Comparison of ENCODE assay signal across 18 cellular contexts in the genomic region with DNA sequence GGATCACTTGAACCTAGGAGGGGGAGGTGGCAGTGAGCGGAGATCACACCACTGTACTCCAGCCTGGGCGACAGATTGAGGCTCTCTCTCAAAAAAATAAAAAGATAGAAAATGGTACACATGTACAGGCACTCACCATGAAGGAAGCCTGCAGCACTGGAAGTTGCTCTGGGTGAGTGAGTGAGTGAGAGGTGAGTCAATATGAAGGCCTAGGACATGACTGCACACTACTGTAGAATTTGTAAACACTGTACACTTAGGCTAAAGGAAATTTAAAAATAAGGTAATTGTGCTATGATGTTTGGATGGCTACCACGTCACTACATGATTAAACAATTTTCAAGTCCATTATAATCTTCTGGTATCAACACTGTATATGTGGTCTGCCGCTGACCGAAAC.
DNase-seq lines count a peak whose midpoint lies in the region; ATAC-seq, FAIRE-seq and TF ChIP-seq lines count a peak whose summit lies in the region.
"Had no signal": no experiment of that assay in that cellular context is flagged by ENCODE, and none has a peak within 500 bp of the region (broad histone marks: within the 10 kb centered on the region; RNA-seq: fewer than 3 reads in every experiment).

No MANE protein-coding gene starts in this region.

- H3F3A ChIP-seq in GM23248 (ENCODE audit: insufficient read depth) = peaks cover 17% of the 10 kb centered on the region; the same call in 1 of the 2 replicates

- H3K27ac ChIP-seq in GM23248 = no peak overlapping the region
- H3K27ac ChIP-seq: BLaER1 treated with 17β-estradiol and CSF1 and Interleukin-3, amounts not matched to agents 10 nM and 100 nM; PC-9 had no signal

- H3K79me2 ChIP-seq in GM23248 (ENCODE audit: insufficient read depth) = no peaks in the 10 kb centered on the region

- no peak overlapping the region for H2AFZ ChIP-seq in GM23248
- H2AFZ ChIP-seq: PC-9 had no signal

- H3K9me3 ChIP-seq in GM23248 (ENCODE audit: low read depth) = peaks cover 8% of the 10 kb centered on the region

- H3K4me2 ChIP-seq in GM23248 (ENCODE audit: unreplicated experiment) = no peak overlapping the region
- H3K4me2 ChIP-seq: BLaER1 treated with 17β-estradiol and CSF1 and Interleukin-3, amounts not matched to agents 10 nM and 100 nM; PC-9 had no signal

- DNase-seq in GM23248 (peak; percentile 33), M059J (ENCODE audit: low read depth) (peak; percentile 56), bronchial epithelial cell (ENCODE audit: low read depth) (peak; percentile 72), kidney tubule cell (ENCODE audit: low spot score) (peak; percentile 64), GM19240 (ENCODE audit: insufficient read length, low spot score) (no peak), NCI-H2196 treated with DMSO at 0.1 percent for 48 hours (lab: John Stamatoyannopoulos, UW; ENCODE audit: unreplicated experiment) (no peak)
- DNase-seq: CD8-positive, alpha-beta memory T cell; NCI-H1105 treated with DMSO at 0.1 percent for 48 hours; NCI-H1694; NCI-H226; NCI-H524; NCI-H82; PC-9 had no signal

- no peak for TF ChIP-seq CTCF in bronchial epithelial cell (IDR thresholded peaks at IDR 0.05; ENCODE audit: insufficient read depth, low read length, severe bottlenecking)

- H4K20me1 ChIP-seq in GM23248 (ENCODE audit: insufficient read depth) = no peaks in the 10 kb centered on the region
- H4K20me1 ChIP-seq: BLaER1 treated with 17β-estradiol and CSF1 and Interleukin-3, amounts not matched to agents 10 nM and 100 nM had no signal

- in situ Hi-C loops in GM23248 (cut with MboI) = no loop called here

- H3K4me3 ChIP-seq in GM23248 (no peak overlapping the region), bronchial epithelial cell (ENCODE audit: low read depth, low read length) (no peak overlapping the region)
- H3K4me3 ChIP-seq: BLaER1 treated with 17β-estradiol and CSF1 and Interleukin-3, amounts not matched to agents 10 nM and 100 nM; HAP-1; K562; PC-9 had no signal

- H3K4me1 ChIP-seq in GM23248 (ENCODE audit: insufficient read depth) = peaks cover 18% of the 10 kb centered on the region

- WGBS in GM23248 (ENCODE audit: low coverage in 1 of 2, low lambda C conversion rate in 2 of 2, missing lambda C conversion rate in 2 of 2), 2 experiments = 70 to 76% methylated on average over 5 of the region's 5 CpGs

- no peak overlapping the region for H3K9ac ChIP-seq in GM23248
- H3K9ac ChIP-seq: BLaER1 treated with 17β-estradiol and CSF1 and Interleukin-3, amounts not matched to agents 10 nM and 100 nM had no signal

- FAIRE-seq in bronchial epithelial cell (lab: Jason Lieb, UNC) = no peak
- FAIRE-seq: D721Med, K562 had no signal

- H3K9me2 ChIP-seq in GM23248 (ENCODE audit: insufficient read depth) = no peaks in the 10 kb centered on the region

- ATAC-seq in GM18519 (IDR thresholded peaks at IDR 0.05; ENCODE audit: low FRiP score, unreplicated experiment) = no peak
- ATAC-seq: K562 had no signal

- H3K27me3 ChIP-seq in GM23248 (replicated peaks; ENCODE audit: insufficient read depth) (no peaks in the 10 kb centered on the region), bronchial epithelial cell (ENCODE audit: control insufficient read depth, insufficient read depth, low read length) (no peaks in the 10 kb centered on the region)
- H3K27me3 ChIP-seq: BLaER1 treated with 17β-estradiol and CSF1 and Interleukin-3, amounts not matched to agents 10 nM and 100 nM had no signal

- H3K36me3 ChIP-seq in GM23248 (ENCODE audit: low read depth) (no peaks in the 10 kb centered on the region), bronchial epithelial cell (ENCODE audit: control insufficient read depth, insufficient read depth, low read length) (no peaks in the 10 kb centered on the region)
- H3K36me3 ChIP-seq: HAP-1 had no signal

Comparison
In these comparisons a context has a peak if more than half of its experiments do, and no peak if none do; other contexts are left out.
1. DNase-seq: peak in GM23248 (single experiment), M059J (single experiment), bronchial epithelial cell (single experiment) and kidney tubule cell (single experiment); none in GM19240 (single experiment) and NCI-H2196 treated with DMSO at 0.1 percent for 48 hours (single experiment).